ENCODE assay signal across 1 cellular context in genomic region chr4:85448880-85449763, GRCh38.
TF ChIP-seq lines count a peak whose summit lies in the region.

No MANE protein-coding gene starts in this region.

TF ChIP-seq in GM12878, 131 proteins besides CTCF, POLR2A, EP300 and RAD21:
- TF ChIP-seq HSF1 (IDR thresholded peaks at IDR 0.05; ENCODE audit: low read depth, low read length) (no peak), STAT1 (conservative IDR thresholded peaks at IDR 0.05) (no peak), CREM (IDR thresholded peaks at IDR 0.05; ENCODE audit: low read depth) (no peak), ATF2 (IDR thresholded peaks at IDR 0.05; ENCODE audit: low read length) (no peak), BHLHE40 (IDR thresholded peaks at IDR 0.05; ENCODE audit: borderline replicate concordance in 1 of 2, low read depth in 2 of 2, low read length in 1 of 2) (0 out of 4 replicates have a peak, but pooled peaks of 1 of the 2 experiments have one; percentile 17), MXI1 (IDR thresholded peaks at IDR 0.05; ENCODE audit: low read depth, low read length) (0 out of 2 replicates have a peak, but pooled peaks have one; percentile 15)
